ENCODE assay signal across 13 cellular contexts in genomic region chr22:32695451-32695891, GRCh38.
DNase-seq lines count a peak whose midpoint lies in the region; ATAC-seq and TF ChIP-seq lines count a peak whose summit lies in the region.
"Had no signal": no experiment of that assay in that cellular context is flagged by ENCODE, and none has a peak within 500 bp of the region (broad histone marks: within the 10 kb centered on the region; RNA-seq: fewer than 3 reads in every experiment).

No MANE protein-coding gene starts in this region.

- no peak overlapping the region for H3K14ac ChIP-seq in IMR-90 (replicated peaks; ENCODE audit: low read depth, low read length)

- H2BK120ac ChIP-seq in IMR-90 (ENCODE audit: low read depth, low read length) = peak overlapping the region; percentile 5; the same call in 1 of the 2 replicates

- H3K79me1 ChIP-seq in IMR-90 (ENCODE audit: low read depth in 1 of 2, low read length in 2 of 2) = no peaks in the 10 kb centered on the region

- peaks cover 3% of the 10 kb centered on the region; the same call in 1 of the 2 replicates for H3K9me3 ChIP-seq in IMR-90 (ENCODE audit: control insufficient read depth, insufficient read depth, low read length)
- H3K9me3 ChIP-seq: adrenal gland had no signal

- no peak overlapping the region for H2AFZ ChIP-seq in IMR-90 (replicated peaks; ENCODE audit: low read length, poor library complexity)

- H2BK20ac ChIP-seq in IMR-90 (ENCODE audit: low read depth, low read length) = peak overlapping the region; percentile 9; the same call in 1 of the 2 replicates

- H3K9me1 ChIP-seq in IMR-90 (ENCODE audit: insufficient read depth, low read length) = peaks cover 15% of the 10 kb centered on the region

- H3K27ac ChIP-seq in IMR-90 (ENCODE audit: insufficient read depth, low read length) = peak overlapping the region; percentile 6; the same call in 1 of the 2 replicates
- H3K27ac ChIP-seq: adrenal gland, skin epidermis had no signal

- H2AK9ac ChIP-seq in IMR-90 (replicated peaks; ENCODE audit: low read depth, low read length, poor library complexity) = no peak overlapping the region

- ATAC-seq in IMR-90 (ENCODE audit: low read depth) = peak; percentile 89
- ATAC-seq in HG03175 (IDR thresholded peaks at IDR 0.05; ENCODE audit: unreplicated experiment) = no peak
- no peak for ATAC-seq in GM18907 (IDR thresholded peaks at IDR 0.05; ENCODE audit: unreplicated experiment)
- ATAC-seq: GM12878 had no signal

- H3K4me2 ChIP-seq in IMR-90 (ENCODE audit: low read depth, low read length) = no peak overlapping the region; the same call in 1 of the 2 replicates

- H3K4me3 ChIP-seq in IMR-90 (ENCODE audit: insufficient read depth, low read depth, low read length) (no peak overlapping the region), choroid plexus epithelial cell (ENCODE audit: low read depth, low read length) (no peak overlapping the region)
- H3K4me3 ChIP-seq: adrenal gland, GM12878, skin epidermis had no signal

- CTCF ChIA-PET in IMR-90 (lab: Yijun Ruan, JAX) = no interaction called here

- 0 out of 2 replicates have a peak overlapping the region, but pooled peaks have one; percentile 0 for H4K91ac ChIP-seq in IMR-90 (ENCODE audit: insufficient read depth, low read depth, low read length)

- peak overlapping the region in 1 of 2 experiments; percentile 7; a peak in 2 of 4 replicates for H4K8ac ChIP-seq in IMR-90 (ENCODE audit: low read depth in 2 of 2, low read length in 2 of 2)

- TF ChIP-seq CTCF in IMR-90 (conservative IDR thresholded peaks at IDR 0.05; ENCODE audit: low read depth, low read length) (no peak), choroid plexus epithelial cell (conservative IDR thresholded peaks at IDR 0.05; ENCODE audit: low read depth, low read length) (no peak)

- no peak overlapping the region for H3K9ac ChIP-seq in IMR-90 (ENCODE audit: low read depth, low read length)

- H3K4me1 ChIP-seq in IMR-90 (ENCODE audit: control insufficient read depth, insufficient read depth, low read length) = peaks cover 18% of the 10 kb centered on the region
- H3K4me1 ChIP-seq: adrenal gland had no signal

- intact Hi-C loops in IMR-90 (cut with micrococcal nuclease) = loop anchor here (5.0 kb wide), 1 partner anchor 73 kb away; no protein-coding TSS in a partner anchor

- TF ChIP-seq POLR2A in IMR-90 (IDR thresholded peaks at IDR 0.05; ENCODE audit: low read depth, low read length) = no peak

- no peaks in the 10 kb centered on the region for H3K36me3 ChIP-seq in IMR-90 (ENCODE audit: control insufficient read depth, insufficient read depth, low read length)
- H3K36me3 ChIP-seq: adrenal gland had no signal

- H3K27me3 ChIP-seq in IMR-90 (ENCODE audit: control insufficient read depth, insufficient read depth, low read length) = no peaks in the 10 kb centered on the region
- H3K27me3 ChIP-seq: adrenal gland had no signal

- no peak overlapping the region for H4K5ac ChIP-seq in IMR-90 (ENCODE audit: low read depth, low read length)

- POLR2A ChIA-PET in IMR-90 (lab: Charles Lee; ENCODE audit: unreplicated experiment) = no interaction called here

- dilution Hi-C loops in IMR-90 (cut with HindIII; ENCODE audit: low sequenced_read_pairs, unreplicated experiment) = no loop called here

- in situ Hi-C loops in IMR-90 (cut with MboI; ENCODE audit: low sequenced_read_pairs) (no loop called here), KBM-7 (cut with MboI; ENCODE audit: low pct_unique_long_range_greater_than_20kb, low sequenced_read_pairs) (no loop called here)

- H3K23ac ChIP-seq in IMR-90 (ENCODE audit: low read depth, low read length) = no peak overlapping the region

- peak overlapping the region; percentile 42; the same call in 1 of the 2 replicates for H3K18ac ChIP-seq in IMR-90 (ENCODE audit: low read depth, low read length)

- no peaks in the 10 kb centered on the region for H4K20me1 ChIP-seq in IMR-90 (ENCODE audit: insufficient read depth, low read length)

- no peak overlapping the region; the same call in 1 of the 2 replicates for H3K56ac ChIP-seq in IMR-90 (ENCODE audit: extremely low read depth, insufficient read depth, low read length)

- peak overlapping the region; percentile 84 for H2BK5ac ChIP-seq in IMR-90 (ENCODE audit: low read depth, low read length, poor library complexity, severe bottlenecking)

- TF ChIP-seq RAD21 in IMR-90 (IDR thresholded peaks at IDR 0.05; ENCODE audit: low read length) = no peak; the same call in 1 of the 2 replicates

- H2AK5ac ChIP-seq in IMR-90 (ENCODE audit: low read depth, low read length) = no peak overlapping the region

- peak overlapping the region; percentile 43; the same call in 1 of the 2 replicates for H3K4ac ChIP-seq in IMR-90 (ENCODE audit: low read depth, low read length)

- peak; percentile 39 for DNase-seq in CD1c-positive myeloid dendritic cell (ENCODE audit: extremely low spot score)
- DNase-seq in IMR-90 = peak; percentile 95
- peak; percentile 89 for DNase-seq in choroid plexus epithelial cell (ENCODE audit: low read depth)
- DNase-seq in lung microvascular endothelial cell (ENCODE audit: low read depth in 2 of 2) = peak; percentile 9 to 60
- no peak for DNase-seq in KBM-7
- DNase-seq in activated CD4-positive, alpha-beta T cell treated with anti-CD3 and anti-CD28 coated beads, Interleukin-2, amount 50 U/mL, for 1 hour = no peak
- DNase-seq: adrenal gland, NCI-H2029 treated with DMSO at 0.1 percent for 48 hours, nephron progenitor cell had no signal

- H2BK15ac ChIP-seq in IMR-90 (ENCODE audit: low read depth, low read length) = no peak overlapping the region

- BruUV-seq in IMR-90 (replicated peaks; lab: Mats Ljungman, UMichigan) = no TSS peak

TF ChIP-seq in IMR-90, 13 proteins besides CTCF, POLR2A, EP300 and RAD21:
- TF ChIP-seq ELK1 (IDR thresholded peaks at IDR 0.05; ENCODE audit: borderline replicate concordance, low read depth, low read length) (no peak), CEBPB (IDR thresholded peaks at IDR 0.05; ENCODE audit: low read depth, low read length) (peak; percentile 66), SMC3 (IDR thresholded peaks at IDR 0.05; ENCODE audit: low read depth, low read length) (0 out of 2 replicates have a peak, but pooled peaks have one; percentile 11), MAZ (IDR thresholded peaks at IDR 0.05; ENCODE audit: borderline replicate concordance, low read depth, low read length) (0 out of 2 replicates have a peak, but pooled peaks have one; percentile 20), FOS (IDR thresholded peaks at IDR 0.05; ENCODE audit: low read depth, low read length) (peak; percentile 98), RCOR1 (IDR thresholded peaks at IDR 0.05; ENCODE audit: insufficient replicate concordance, low read length) (peak; percentile 22), NFE2L2 (IDR thresholded peaks at IDR 0.05; ENCODE audit: low read depth, low read length) (no peak), RFX5 (IDR thresholded peaks at IDR 0.05; ENCODE audit: low read depth, low read length) (no peak), CHD1 (IDR thresholded peaks at IDR 0.05; ENCODE audit: low read depth, low read length) (no peak), BHLHE40 (IDR thresholded peaks at IDR 0.05; ENCODE audit: low read depth, low read length) (peak; percentile 53; the same call in 1 of the 2 replicates), MAFK (IDR thresholded peaks at IDR 0.05; ENCODE audit: low read depth, low read length) (no peak; the same call in 1 of the 2 replicates), MXI1 (IDR thresholded peaks at IDR 0.05; ENCODE audit: borderline replicate concordance, low read depth, low read length) (no peak)
- TF ChIP-seq, protein P1, sequence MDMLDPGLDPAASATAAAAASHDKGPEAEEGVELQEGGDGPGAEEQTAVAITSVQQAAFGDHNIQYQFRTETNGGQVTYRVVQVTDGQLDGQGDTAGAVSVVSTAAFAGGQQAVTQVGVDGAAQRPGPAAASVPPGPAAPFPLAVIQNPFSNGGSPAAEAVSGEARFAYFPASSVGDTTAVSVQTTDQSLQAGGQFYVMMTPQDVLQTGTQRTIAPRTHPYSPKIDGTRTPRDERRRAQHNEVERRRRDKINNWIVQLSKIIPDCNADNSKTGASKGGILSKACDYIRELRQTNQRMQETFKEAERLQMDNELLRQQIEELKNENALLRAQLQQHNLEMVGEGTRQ (IDR thresholded peaks at IDR 0.05; ENCODE audit: low read depth, low read length) = no peak
TF ChIP-seq in IMR-90: peak in this region for 6.

Comparison
In these comparisons a context has a peak if more than half of its experiments do, and no peak if none do; other contexts are left out.
1. DNase-seq: peak in CD1c-positive myeloid dendritic cell (single experiment), IMR-90 (single experiment), choroid plexus epithelial cell (single experiment) and lung microvascular endothelial cell (2 of 2); none in KBM-7 (single experiment) and activated CD4-positive, alpha-beta T cell treated with anti-CD3 and anti-CD28 coated beads, Interleukin-2, amount 50 U/mL, for 1 hour (single experiment).